Comparison of ENCODE assay signal across 27 cellular contexts in the genomic region with DNA sequence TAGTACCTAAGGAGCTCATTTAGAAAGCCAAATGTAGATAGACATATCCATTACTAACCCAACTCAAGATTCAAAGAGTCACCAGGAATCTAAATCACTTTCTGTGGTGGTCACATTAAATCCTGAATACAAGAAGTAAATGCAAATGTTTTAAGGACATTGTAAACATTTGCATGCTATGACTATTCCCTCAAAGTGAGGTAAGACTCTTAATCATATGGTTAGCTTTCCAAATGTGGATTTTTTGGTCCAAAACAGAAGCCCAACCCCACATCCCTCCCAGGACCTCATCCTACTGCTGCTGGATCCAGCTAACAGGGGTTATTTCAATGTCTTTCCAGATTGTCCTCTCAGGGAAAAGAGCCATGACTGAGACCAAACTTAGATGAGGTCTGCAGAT.
"Had no signal": no experiment of that assay in that cellular context is flagged by ENCODE, and none has a peak within 500 bp of the region (broad histone marks: within the 10 kb centered on the region; RNA-seq: fewer than 3 reads in every experiment).

No MANE protein-coding gene starts in this region.

- ATAC-seq: foreskin keratinocyte; gastroesophageal sphincter; heart left ventricle; left cardiac atrium; left lung; naive thymus-derived CD4-positive, alpha-beta T cell; sciatic nerve; stimulated activated effector memory CD8-positive, alpha-beta T cell treated with anti-CD3 and anti-CD28 coated beads, Interleukin-12 subunit alpha, Interleukin-12 subunit beta, amount 100 ng/mL, for 72 hours had no signal

- DNase-seq: dermis blood vessel endothelial cell; effector memory CD4-positive, alpha-beta T cell; foreskin keratinocyte; heart left ventricle; kidney; left cardiac atrium; left lung; mesendoderm; midbrain; naive thymus-derived CD4-positive, alpha-beta T cell; stimulated activated CD4-positive, alpha-beta T cell treated with anti-CD3 and anti-CD28 coated beads, Interleukin-12 subunit alpha, Interleukin-12 subunit beta, amount 100 ng/mL, for 4 hours; stimulated activated CD4-positive, alpha-beta T cell treated with anti-CD3 and anti-CD28 coated beads, Interleukin-1b, Interleukin-23, amount 100 ng/mL, for 48 hours; stimulated activated CD4-positive, alpha-beta T cell treated with anti-CD3 and anti-CD28 coated beads, Interleukin-4, amount 100 ng/mL, for 1 hour; stimulated activated naive CD4-positive, alpha-beta T cell treated with Interleukin-2 at 50 U/mL for 16 hours; stomach; testis; tibial artery had no signal

- H3K4me3 ChIP-seq: coronary artery, esophagus muscularis mucosa, gastroesophageal sphincter, heart left ventricle, hepatocyte, left lung, neural progenitor cell, right atrium auricular region, smooth muscle cell, stomach, testis, tibial artery had no signal

- H3K9me3 ChIP-seq: esophagus muscularis mucosa, gastroesophageal sphincter, heart left ventricle, left lung, right atrium auricular region, stomach, testis, tibial artery had no signal

- H3K9ac ChIP-seq: neural progenitor cell, parathyroid adenoma had no signal

- H3K4me2 ChIP-seq: hepatocyte, neural progenitor cell, smooth muscle cell had no signal

- H3K27me3 ChIP-seq: esophagus muscularis mucosa, foreskin keratinocyte, gastroesophageal sphincter, heart left ventricle, hepatocyte, right atrium auricular region, stomach, testis, tibial artery had no signal

- H3K4me1 ChIP-seq: foreskin keratinocyte, gastroesophageal sphincter, left lung, neural progenitor cell, parathyroid adenoma, stomach, testis had no signal

- H3K27ac ChIP-seq: coronary artery, esophagus muscularis mucosa, foreskin keratinocyte, gastroesophageal sphincter, heart left ventricle, hepatocyte, left lung, neural progenitor cell, parathyroid adenoma, right atrium auricular region, stomach, testis, tibial artery had no signal

- H3K36me3 ChIP-seq: heart left ventricle, left lung, neural progenitor cell had no signal

- H3K79me2 ChIP-seq: hepatocyte, parathyroid adenoma had no signal

- H2AFZ ChIP-seq: hepatocyte, neural progenitor cell, parathyroid adenoma had no signal
